30 cellular contexts compared by ENCODE assay signal in genomic region chr12:74322792-74323191, GRCh38.
"Had no signal": no experiment of that assay in that cellular context is flagged by ENCODE, and none has a peak within 500 bp of the region (broad histone marks: within the 10 kb centered on the region; RNA-seq: fewer than 3 reads in every experiment).

No MANE protein-coding gene starts in this region.

- ATAC-seq: activated CD4-positive, CD25-positive, alpha-beta regulatory T cell treated with anti-CD3 and anti-CD28 coated beads, Interleukin-2, amount 50 U/mL, for 24 hours; activated CD8-positive, alpha-beta T cell treated with anti-CD3 and anti-CD28 coated beads for 36 hours; activated T-cell treated with anti-CD3 and anti-CD28 coated beads, Interleukin-2, amount 50 U/mL, for 4 hours; activated T-helper 17 cell treated with anti-CD3 and anti-CD28 coated beads, Interleukin-2, amount 50 U/mL, for 72 hours; effector memory CD8-positive, alpha-beta T cell; foreskin keratinocyte; gastroesophageal sphincter; heart right ventricle; T-helper 17 cell had no signal

- H3K9me3 ChIP-seq: esophagus muscularis mucosa, gastroesophageal sphincter, heart right ventricle had no signal

- H3K27me3 ChIP-seq: brain microvascular endothelial cell, esophagus muscularis mucosa, foreskin keratinocyte, gastroesophageal sphincter, heart right ventricle had no signal

- FAIRE-seq: astrocyte, bronchial epithelial cell had no signal

- H3K4me1 ChIP-seq: esophagus muscularis mucosa, foreskin keratinocyte, gastroesophageal sphincter, heart right ventricle had no signal

- DNase-seq: activated B cell treated with CpG ODN at 0.5 μM for 24 hours; activated CD4-positive, alpha-beta T cell treated with anti-CD3 and anti-CD28 coated beads for 48 hours; activated CD4-positive, alpha-beta T cell treated with anti-CD3 and anti-CD28 coated beads, Interleukin-2, amount 50 U/mL, for 1 hour; activated CD4-positive, alpha-beta T cell treated with anti-CD3 and anti-CD28 coated beads, Interleukin-2, amount 50 U/mL, for 48 hours; activated CD8-positive, alpha-beta memory T cell treated with anti-CD3 and anti-CD28 coated beads for 24 hours; activated CD8-positive, alpha-beta T cell treated with anti-CD3 and anti-CD28 coated beads for 36 hours; activated effector memory CD4-positive, alpha-beta T cell treated with Interleukin-2 at 50 U/mL for 16 hours; activated gamma-delta T cell treated with Interleukin-2 at 50 U/mL for 16 hours; activated naive CD4-positive, alpha-beta T cell treated with anti-CD3 and anti-CD28 coated beads, Interleukin-2, amount 50 U/mL, for 16 hours; activated naive CD4-positive, alpha-beta T cell treated with Interleukin-2 at 50 U/mL for 16 hours; activated T-cell treated with anti-CD3 and anti-CD28 coated beads, Interleukin-2, amount 50 U/mL, for 4 hours; amniotic stem cell; anterior cingulate cortex; brain microvascular endothelial cell; cortex of kidney; dermis blood vessel endothelial cell; effector CD4-positive, alpha-beta T cell; effector memory CD8-positive, alpha-beta T cell; erythroblast; foreskin keratinocyte; heart right ventricle; T-helper 17 cell; T1000; WERI-Rb-1 had no signal

- H3K27ac ChIP-seq: brain microvascular endothelial cell, esophagus muscularis mucosa, foreskin keratinocyte, gastroesophageal sphincter, heart right ventricle, WERI-Rb-1 had no signal

- H3K4me3 ChIP-seq: esophagus muscularis mucosa, gastroesophageal sphincter, heart right ventricle had no signal

- H3K36me3 ChIP-seq: brain microvascular endothelial cell, esophagus muscularis mucosa, gastroesophageal sphincter, heart right ventricle, WERI-Rb-1 had no signal
